ENCODE assay signal across 2 cellular contexts in genomic region chr11:61763930-61764605, GRCh38.
TF ChIP-seq lines count a peak whose summit lies in the region.

No MANE protein-coding gene starts in this region.

TF ChIP-seq in IMR-90, 13 proteins besides CTCF, POLR2A, EP300 and RAD21:
- no peak for TF ChIP-seq NFE2L2 (IDR thresholded peaks at IDR 0.05; ENCODE audit: low read depth, low read length)
- TF ChIP-seq ELK1 (IDR thresholded peaks at IDR 0.05; ENCODE audit: borderline replicate concordance, low read depth, low read length): no peak
- no peak for TF ChIP-seq MAZ (IDR thresholded peaks at IDR 0.05; ENCODE audit: borderline replicate concordance, low read depth, low read length)
- no peak for TF ChIP-seq FOS (IDR thresholded peaks at IDR 0.05; ENCODE audit: low read depth, low read length)
- TF ChIP-seq RFX5 (IDR thresholded peaks at IDR 0.05; ENCODE audit: low read depth, low read length): no peak
- TF ChIP-seq CEBPB (IDR thresholded peaks at IDR 0.05; ENCODE audit: low read depth, low read length): no peak
- no peak for TF ChIP-seq USF2 (IDR thresholded peaks at IDR 0.05; ENCODE audit: low read depth, low read length)
- TF ChIP-seq MAFK (IDR thresholded peaks at IDR 0.05; ENCODE audit: low read depth, low read length): no peak
- no peak for TF ChIP-seq BHLHE40 (IDR thresholded peaks at IDR 0.05; ENCODE audit: low read depth, low read length)
- no peak for TF ChIP-seq MXI1 (IDR thresholded peaks at IDR 0.05; ENCODE audit: borderline replicate concordance, low read depth, low read length)

TF ChIP-seq in K562, 482 proteins besides CTCF, POLR2A, EP300 and RAD21 (continues in another document):
- TF ChIP-seq TFAP4 (CRISPR knock-in tag; IDR thresholded peaks at IDR 0.05; ENCODE audit: borderline replicate concordance): no peak
- TF ChIP-seq ETV1 (tag; conservative IDR thresholded peaks at IDR 0.05; ENCODE audit: low read depth): no peak
- TF ChIP-seq ZBTB9 (CRISPR knock-in tag; IDR thresholded peaks at IDR 0.05): no peak
- TF ChIP-seq NFIX (CRISPR knock-in tag; IDR thresholded peaks at IDR 0.05; ENCODE audit: low read depth): no peak
- TF ChIP-seq XRCC5 (IDR thresholded peaks at IDR 0.05; ENCODE audit: low read depth, low read length): no peak
- TF ChIP-seq ZNF551 (CRISPR knock-in tag; IDR thresholded peaks at IDR 0.05): no peak
- no peak for TF ChIP-seq CXXC5 (CRISPR knock-in tag; IDR thresholded peaks at IDR 0.05)
- no peak for TF ChIP-seq RNF219 (CRISPR knock-in tag; IDR thresholded peaks at IDR 0.05)
- peak; percentile 18; the same call in 1 of the 2 replicates for TF ChIP-seq BHLHE40 (IDR thresholded peaks at IDR 0.05; ENCODE audit: low read length)
- TF ChIP-seq ELF2 (CRISPR knock-in tag; IDR thresholded peaks at IDR 0.05): no peak
- TF ChIP-seq FOXP1 (CRISPR knock-in tag; IDR thresholded peaks at IDR 0.05): no peak
- no peak for TF ChIP-seq ZSCAN29 (IDR thresholded peaks at IDR 0.05)
- no peak for TF ChIP-seq IRF1 (CRISPR knock-in tag; IDR thresholded peaks at IDR 0.05; ENCODE audit: borderline replicate concordance)
- TF ChIP-seq RFX1 (IDR thresholded peaks at IDR 0.05): no peak
- no peak for TF ChIP-seq NELFE (IDR thresholded peaks at IDR 0.05; ENCODE audit: insufficient read depth, insufficient read length)
- TF ChIP-seq TRIM24 (IDR thresholded peaks at IDR 0.05): no peak
- no peak for TF ChIP-seq JUNB (CRISPR knock-in tag; conservative IDR thresholded peaks at IDR 0.05)
- no peak for TF ChIP-seq HSF4 (CRISPR knock-in tag; IDR thresholded peaks at IDR 0.05; ENCODE audit: borderline replicate concordance)
- TF ChIP-seq ZNF274 (IDR thresholded peaks at IDR 0.05; ENCODE audit: borderline replicate concordance, low read depth, low read length): no peak
- no peak for TF ChIP-seq NFYB (IDR thresholded peaks at IDR 0.05; ENCODE audit: extremely low read depth, insufficient read length)
- no peak for TF ChIP-seq BRF2 (IDR thresholded peaks at IDR 0.05; ENCODE audit: borderline replicate concordance, insufficient read depth, insufficient read length)
- no peak for TF ChIP-seq MBD1 (CRISPR knock-in tag; IDR thresholded peaks at IDR 0.05)
- TF ChIP-seq MYBL2 (IDR thresholded peaks at IDR 0.05; ENCODE audit: low read depth): no peak
- no peak for TF ChIP-seq MYBL2 (CRISPR knock-in tag; IDR thresholded peaks at IDR 0.05; ENCODE audit: borderline replicate concordance)
- no peak for TF ChIP-seq TOE1 (IDR thresholded peaks at IDR 0.05; ENCODE audit: borderline replicate concordance)
- no peak for TF ChIP-seq TOE1 (CRISPR knock-in tag; IDR thresholded peaks at IDR 0.05; ENCODE audit: borderline replicate concordance, low read depth)
- TF ChIP-seq ZKSCAN1 (IDR thresholded peaks at IDR 0.05; ENCODE audit: low read depth, low read length): peak; percentile 76; the same call in 1 of the 2 replicates
- TF ChIP-seq MNT (conservative IDR thresholded peaks at IDR 0.05): no peak
- TF ChIP-seq KDM1A (IDR thresholded peaks at IDR 0.05): peak; percentile 30 to 67; a peak in 2 of 4 replicates
- TF ChIP-seq ADNP (tag; IDR thresholded peaks at IDR 0.05): peak; percentile 84
- no peak for TF ChIP-seq ID3 (CRISPR knock-in tag; IDR thresholded peaks at IDR 0.05)
- TF ChIP-seq ID3 (tag; IDR thresholded peaks at IDR 0.05): no peak
- peak; percentile 81; the same call in 1 of the 2 replicates for TF ChIP-seq SMARCA5 (IDR thresholded peaks at IDR 0.05)
- no peak for TF ChIP-seq DIDO1 (tag; IDR thresholded peaks at IDR 0.05; ENCODE audit: low read depth)
- TF ChIP-seq ZNF76 (CRISPR knock-in tag; IDR thresholded peaks at IDR 0.05; ENCODE audit: borderline replicate concordance): no peak
- TF ChIP-seq FOXA1 (IDR thresholded peaks at IDR 0.05; ENCODE audit: borderline replicate concordance): no peak
- TF ChIP-seq ZNF79 (CRISPR knock-in tag; IDR thresholded peaks at IDR 0.05; ENCODE audit: low read depth): no peak
- no peak for TF ChIP-seq NKRF (IDR thresholded peaks at IDR 0.05; ENCODE audit: borderline replicate concordance)
- TF ChIP-seq HDAC2 (IDR thresholded peaks at IDR 0.05): peak; percentile 43; the same call in 1 of the 2 replicates
- TF ChIP-seq MTA3 (IDR thresholded peaks at IDR 0.05; ENCODE audit: borderline replicate concordance): no peak
- no peak for TF ChIP-seq MAFF (IDR thresholded peaks at IDR 0.05; ENCODE audit: low read length)
- TF ChIP-seq ZNF324 (CRISPR knock-in tag; IDR thresholded peaks at IDR 0.05): no peak
- no peak for TF ChIP-seq NCOA4 (IDR thresholded peaks at IDR 0.05; ENCODE audit: partially characterized antibody)
- TF ChIP-seq VEZF1 (CRISPR knock-in tag; IDR thresholded peaks at IDR 0.05): no peak
- peak; percentile 92 for TF ChIP-seq BCOR (IDR thresholded peaks at IDR 0.05)
- TF ChIP-seq ZNF146 (CRISPR knock-in tag; IDR thresholded peaks at IDR 0.05; ENCODE audit: unreplicated experiment): no peak
- no peak for TF ChIP-seq PRMT5 (CRISPR knock-in tag; IDR thresholded peaks at IDR 0.05)
- no peak for TF ChIP-seq FOXO4 (CRISPR knock-in tag; IDR thresholded peaks at IDR 0.05)
- no peak for TF ChIP-seq FOXA3 (CRISPR knock-in tag; conservative IDR thresholded peaks at IDR 0.05 in 1 of 2, IDR thresholded peaks at IDR 0.05 in 1 of 2)
- TF ChIP-seq RFX5 (IDR thresholded peaks at IDR 0.05; ENCODE audit: low read depth, low read length): no peak
- TF ChIP-seq ETS2 (tag; IDR thresholded peaks at IDR 0.05; ENCODE audit: borderline replicate concordance, poor library complexity, severe bottlenecking): no peak
- no peak for TF ChIP-seq ZNF212 (CRISPR knock-in tag; IDR thresholded peaks at IDR 0.05)
- no peak for TF ChIP-seq SOX6 (IDR thresholded peaks at IDR 0.05)
